Comparison of ENCODE assay signal across 1 cellular context in the genomic region with DNA sequence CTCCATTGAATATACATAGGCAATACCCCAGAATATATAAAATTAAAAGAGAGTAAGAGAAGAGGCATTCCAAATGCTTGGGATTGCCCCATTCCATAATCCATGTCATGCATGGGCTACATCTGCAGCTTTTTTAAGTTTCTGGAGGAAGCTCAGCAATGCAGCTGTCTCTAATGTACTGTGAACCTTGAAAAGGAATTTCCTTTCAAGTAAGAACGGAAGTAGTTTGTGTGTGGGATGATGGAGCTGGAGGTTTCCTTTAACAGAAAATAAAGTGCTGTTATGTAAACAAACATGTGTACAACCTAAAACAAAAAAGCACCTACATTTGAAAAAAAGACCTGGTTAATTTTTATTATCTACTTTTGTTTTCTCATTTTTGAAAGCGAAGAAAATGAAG.
TF ChIP-seq lines count a peak whose summit lies in the region.

No MANE protein-coding gene starts in this region.

TF ChIP-seq in IMR-90, 13 proteins besides CTCF, POLR2A, EP300 and RAD21 (continued from another document):
- TF ChIP-seq, protein P1, sequence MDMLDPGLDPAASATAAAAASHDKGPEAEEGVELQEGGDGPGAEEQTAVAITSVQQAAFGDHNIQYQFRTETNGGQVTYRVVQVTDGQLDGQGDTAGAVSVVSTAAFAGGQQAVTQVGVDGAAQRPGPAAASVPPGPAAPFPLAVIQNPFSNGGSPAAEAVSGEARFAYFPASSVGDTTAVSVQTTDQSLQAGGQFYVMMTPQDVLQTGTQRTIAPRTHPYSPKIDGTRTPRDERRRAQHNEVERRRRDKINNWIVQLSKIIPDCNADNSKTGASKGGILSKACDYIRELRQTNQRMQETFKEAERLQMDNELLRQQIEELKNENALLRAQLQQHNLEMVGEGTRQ (IDR thresholded peaks at IDR 0.05; ENCODE audit: low read depth, low read length), result no peak
- no peak for TF ChIP-seq MXI1 (IDR thresholded peaks at IDR 0.05; ENCODE audit: borderline replicate concordance, low read depth, low read length)
TF ChIP-seq in IMR-90: peak in this region for 0.
